In the genomic region with DNA sequence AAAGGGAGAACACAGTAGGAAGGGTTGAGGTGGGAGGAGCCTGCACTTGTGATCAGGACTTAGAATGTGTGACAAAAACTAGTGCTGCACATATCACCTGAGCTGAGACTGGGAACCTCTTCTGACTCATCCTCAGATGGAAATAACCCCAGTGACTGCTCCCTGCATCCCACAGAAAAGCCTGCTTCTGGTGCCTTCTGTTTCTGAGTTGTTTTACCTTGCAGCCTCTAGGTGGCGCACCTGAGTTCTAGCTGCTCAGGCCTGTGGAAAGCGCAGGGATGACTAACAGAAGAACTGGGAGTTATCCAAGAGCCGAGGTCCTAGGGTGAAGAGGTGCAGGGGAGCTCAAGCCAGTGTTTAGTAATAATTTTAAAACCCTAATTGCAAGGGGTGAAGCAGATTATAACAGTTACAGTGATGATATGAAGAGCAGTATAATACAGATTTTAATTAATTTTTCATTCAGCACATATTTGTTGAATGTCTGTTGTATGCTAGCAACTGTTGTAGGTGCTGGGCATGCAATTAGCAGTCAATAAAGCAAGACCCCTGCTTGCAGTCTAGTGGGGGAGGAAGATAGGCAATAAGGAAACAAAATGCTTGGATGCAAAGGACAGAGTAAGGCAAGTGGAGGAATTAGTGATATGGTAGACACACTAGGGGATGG, we compare ENCODE assay signal across 8 cellular contexts.
A peak's percentile ranks its signal among the peaks of the same experiment; 100 is the strongest.
DNase-seq lines count a peak whose midpoint lies in the region; ATAC-seq and TF ChIP-seq lines count a peak whose summit lies in the region.

No MANE protein-coding gene starts in this region.

- no peak overlapping the region for H3K4me3 Mint-ChIP-seq in GM23338

- TF ChIP-seq POLR2A in suprapubic skin (IDR thresholded peaks at IDR 0.05) = no peak

- peak; percentile 77 for DNase-seq in GM23338 (ENCODE audit: low spot score)
- DNase-seq in NCI-H2227 (lab: John Stamatoyannopoulos, UW; ENCODE audit: unreplicated experiment) = peak; percentile 71
- DNase-seq in activated CD4-positive, alpha-beta T cell treated with anti-CD3 and anti-CD28 coated beads for 48 hours = peak; percentile 64
- peak; percentile 48 for DNase-seq in epithelial cell of proximal tubule (ENCODE audit: low read depth)
- peak; percentile 20 for DNase-seq in middle frontal gyrus (ENCODE audit: extremely low spot score, low spot score)
- DNase-seq in suprapubic skin (ENCODE audit: low spot score in 2 of 2) = peak in 1 of 2 donors; percentile 69

- TF ChIP-seq CTCF in C4-2B (conservative IDR thresholded peaks at IDR 0.05) (peak; percentile 96), GM23338 (conservative IDR thresholded peaks at IDR 0.05; ENCODE audit: low read depth in 2 of 2) (peak; percentile 88 to 93), epithelial cell of proximal tubule (conservative IDR thresholded peaks at IDR 0.05; ENCODE audit: low read depth, low read length) (peak; percentile 98), suprapubic skin (IDR thresholded peaks at IDR 0.05) (peak; percentile 83 to 90)

- H3K9me2 ChIP-seq in GM23338 (ENCODE audit: insufficient read depth) = no peaks in the 10 kb centered on the region

- H3K27me3 ChIP-seq in GM23338 (ENCODE audit: insufficient read depth) = no peaks in the 10 kb centered on the region
- no peaks in the 10 kb centered on the region for H3K27me3 ChIP-seq in suprapubic skin

- peak; percentile 76 for ATAC-seq in GM23338
- no peak for ATAC-seq in HG02610 (IDR thresholded peaks at IDR 0.05; ENCODE audit: unreplicated experiment)

- H3K27ac Mint-ChIP-seq in GM23338 = no peak overlapping the region

- no peak for TF ChIP-seq EP300 in suprapubic skin (IDR thresholded peaks at IDR 0.05)

- WGBS in suprapubic skin = 0% methylated on average over 3 of the region's 3 CpGs

- H4K20me1 ChIP-seq in GM23338 (replicated peaks; ENCODE audit: insufficient read depth) = no peaks in the 10 kb centered on the region

- H3K9me3 Mint-ChIP-seq in GM23338 = no peaks in the 10 kb centered on the region

- H2AFZ ChIP-seq in GM23338 = no peak overlapping the region

- H3K27ac ChIP-seq in C4-2B (no peak overlapping the region), GM23338 (ENCODE audit: low read depth) (no peak overlapping the region), suprapubic skin (no peak overlapping the region)

- H3K4me1 ChIP-seq in GM23338 (ENCODE audit: insufficient read depth) (no peaks in the 10 kb centered on the region), suprapubic skin (peaks cover 18% of the 10 kb centered on the region)

- H3K36me3 ChIP-seq in GM23338 (ENCODE audit: insufficient read depth) (no peaks in the 10 kb centered on the region), suprapubic skin (no peaks in the 10 kb centered on the region)

- no peaks in the 10 kb centered on the region for H3K9me3 ChIP-seq in suprapubic skin

- no peak overlapping the region for H3K4me3 ChIP-seq in GM23338
- H3K4me3 ChIP-seq in epithelial cell of proximal tubule (ENCODE audit: low read depth, low read length) = no peak overlapping the region
- H3K4me3 ChIP-seq in suprapubic skin = no peak overlapping the region

- H3K36me3 Mint-ChIP-seq in GM23338 (ENCODE audit: low read depth) = no peaks in the 10 kb centered on the region

- H3K79me2 ChIP-seq in GM23338 (replicated peaks; ENCODE audit: insufficient read depth) = no peaks in the 10 kb centered on the region

- H3K27me3 Mint-ChIP-seq in GM23338 (ENCODE audit: insufficient read depth, low read depth, poor library complexity) = peaks cover 8% of the 10 kb centered on the region

- no peak overlapping the region for H3K4me2 ChIP-seq in GM23338

- no peaks in the 10 kb centered on the region for H3F3A ChIP-seq in GM23338 (replicated peaks; ENCODE audit: low read depth)

- peaks cover 7% of the 10 kb centered on the region; the same call in 2 of the 3 replicates for H3K4me1 Mint-ChIP-seq in GM23338

TF ChIP-seq in GM23338, 12 proteins besides CTCF, POLR2A, EP300 and RAD21 (continues in another document):
- TF ChIP-seq, protein P1, sequence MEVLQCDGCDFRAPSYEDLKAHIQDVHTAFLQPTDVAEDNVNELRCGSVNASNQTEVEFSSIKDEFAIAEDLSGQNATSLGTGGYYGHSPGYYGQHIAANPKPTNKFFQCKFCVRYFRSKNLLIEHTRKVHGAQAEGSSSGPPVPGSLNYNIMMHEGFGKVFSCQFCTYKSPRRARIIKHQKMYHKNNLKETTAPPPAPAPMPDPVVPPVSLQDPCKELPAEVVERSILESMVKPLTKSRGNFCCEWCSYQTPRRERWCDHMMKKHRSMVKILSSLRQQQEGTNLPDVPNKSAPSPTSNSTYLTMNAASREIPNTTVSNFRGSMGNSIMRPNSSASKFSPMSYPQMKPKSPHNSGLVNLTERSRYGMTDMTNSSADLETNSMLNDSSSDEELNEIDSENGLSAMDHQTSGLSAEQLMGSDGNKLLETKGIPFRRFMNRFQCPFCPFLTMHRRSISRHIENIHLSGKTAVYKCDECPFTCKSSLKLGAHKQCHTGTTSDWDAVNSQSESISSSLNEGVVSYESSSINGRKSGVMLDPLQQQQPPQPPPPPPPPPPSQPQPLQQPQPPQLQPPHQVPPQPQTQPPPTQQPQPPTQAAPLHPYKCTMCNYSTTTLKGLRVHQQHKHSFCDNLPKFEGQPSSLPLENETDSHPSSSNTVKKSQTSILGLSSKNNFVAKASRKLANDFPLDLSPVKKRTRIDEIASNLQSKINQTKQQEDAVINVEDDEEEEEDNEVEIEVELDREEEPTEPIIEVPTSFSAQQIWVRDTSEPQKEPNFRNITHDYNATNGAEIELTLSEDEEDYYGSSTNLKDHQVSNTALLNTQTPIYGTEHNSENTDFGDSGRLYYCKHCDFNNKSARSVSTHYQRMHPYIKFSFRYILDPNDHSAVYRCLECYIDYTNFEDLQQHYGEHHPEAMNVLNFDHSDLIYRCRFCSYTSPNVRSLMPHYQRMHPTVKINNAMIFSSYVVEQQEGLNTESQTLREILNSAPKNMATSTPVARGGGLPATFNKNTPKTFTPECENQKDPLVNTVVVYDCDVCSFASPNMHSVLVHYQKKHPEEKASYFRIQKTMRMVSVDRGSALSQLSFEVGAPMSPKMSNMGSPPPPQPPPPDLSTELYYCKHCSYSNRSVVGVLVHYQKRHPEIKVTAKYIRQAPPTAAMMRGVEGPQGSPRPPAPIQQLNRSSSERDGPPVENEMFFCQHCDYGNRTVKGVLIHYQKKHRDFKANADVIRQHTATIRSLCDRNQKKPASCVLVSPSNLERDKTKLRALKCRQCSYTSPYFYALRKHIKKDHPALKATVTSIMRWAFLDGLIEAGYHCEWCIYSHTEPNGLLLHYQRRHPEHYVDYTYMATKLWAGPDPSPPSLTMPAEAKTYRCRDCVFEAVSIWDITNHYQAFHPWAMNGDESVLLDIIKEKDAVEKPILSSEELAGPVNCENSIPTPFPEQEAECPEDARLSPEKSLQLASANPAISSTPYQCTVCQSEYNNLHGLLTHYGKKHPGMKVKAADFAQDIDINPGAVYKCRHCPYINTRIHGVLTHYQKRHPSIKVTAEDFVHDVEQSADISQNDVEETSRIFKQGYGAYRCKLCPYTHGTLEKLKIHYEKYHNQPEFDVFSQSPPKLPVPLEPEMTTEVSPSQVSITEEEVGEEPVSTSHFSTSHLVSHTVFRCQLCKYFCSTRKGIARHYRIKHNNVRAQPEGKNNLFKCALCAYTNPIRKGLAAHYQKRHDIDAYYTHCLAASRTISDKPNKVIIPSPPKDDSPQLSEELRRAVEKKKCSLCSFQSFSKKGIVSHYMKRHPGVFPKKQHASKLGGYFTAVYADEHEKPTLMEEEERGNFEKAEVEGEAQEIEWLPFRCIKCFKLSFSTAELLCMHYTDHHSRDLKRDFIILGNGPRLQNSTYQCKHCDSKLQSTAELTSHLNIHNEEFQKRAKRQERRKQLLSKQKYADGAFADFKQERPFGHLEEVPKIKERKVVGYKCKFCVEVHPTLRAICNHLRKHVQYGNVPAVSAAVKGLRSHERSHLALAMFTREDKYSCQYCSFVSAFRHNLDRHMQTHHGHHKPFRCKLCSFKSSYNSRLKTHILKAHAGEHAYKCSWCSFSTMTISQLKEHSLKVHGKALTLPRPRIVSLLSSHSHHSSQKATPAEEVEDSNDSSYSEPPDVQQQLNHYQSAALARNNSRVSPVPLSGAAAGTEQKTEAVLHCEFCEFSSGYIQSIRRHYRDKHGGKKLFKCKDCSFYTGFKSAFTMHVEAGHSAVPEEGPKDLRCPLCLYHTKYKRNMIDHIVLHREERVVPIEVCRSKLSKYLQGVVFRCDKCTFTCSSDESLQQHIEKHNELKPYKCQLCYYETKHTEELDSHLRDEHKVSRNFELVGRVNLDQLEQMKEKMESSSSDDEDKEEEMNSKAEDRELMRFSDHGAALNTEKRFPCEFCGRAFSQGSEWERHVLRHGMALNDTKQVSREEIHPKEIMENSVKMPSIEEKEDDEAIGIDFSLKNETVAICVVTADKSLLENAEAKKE (CRISPR knock-in tag; IDR thresholded peaks at IDR 0.05) = no peak
- no peak for TF ChIP-seq ETS1 (IDR thresholded peaks at IDR 0.05)
- no peak for TF ChIP-seq CREB1 (CRISPR knock-in tag; IDR thresholded peaks at IDR 0.05; ENCODE audit: low read depth)
